Comparison of ENCODE assay signal across 8 cellular contexts in genomic region chr2:96527052-96527964, GRCh38. TPM values are rescaled to one million over a fixed set of nuclear protein-coding genes. Genes with fewer than 3 reads are reported as not detected.
DNase-seq lines count a peak whose midpoint lies in the region; ATAC-seq and TF ChIP-seq lines count a peak whose summit lies in the region.

No MANE protein-coding gene starts in this region.

- CTCF ChIA-PET in activated CD4-positive, alpha-beta T cell treated with anti-CD3 and anti-CD28 coated beads for 36 hours (lab: Charles Lee) = interaction anchor here (0.6 to 2.9 kb wide), 11 partner anchors 8 to 236 kb away, joined by 3 to 30 read pairs (median 5); partner anchors contain the start of genes ARID5A and NCAPH

- H3K27ac Mint-ChIP-seq in activated CD4-positive, alpha-beta T cell treated with anti-CD3 and anti-CD28 coated beads for 36 hours = peak overlapping the region; percentile 98
- peak overlapping the region; percentile 94 to 95 for H3K27ac Mint-ChIP-seq in natural killer cell treated with Interleukin-12 subunit alpha and Interleukin-12 subunit beta and Interleukin-15 and Interleukin-18, amount 100 ng/mL, for 72 hours

- peak overlapping the region; percentile 76 for H3K4me3 Mint-ChIP-seq in activated CD4-positive, alpha-beta T cell treated with anti-CD3 and anti-CD28 coated beads for 36 hours
- peak overlapping the region; percentile 83 for H3K4me3 Mint-ChIP-seq in natural killer cell treated with Interleukin-12 subunit alpha and Interleukin-12 subunit beta and Interleukin-15 and Interleukin-18, amount 100 ng/mL, for 72 hours

- WGBS in thyroid gland, 2 donors = 15 to 25% methylated on average over 21 to 33 of the region's 60 CpGs

- no peaks in the 10 kb centered on the region for H4K20me1 ChIP-seq in BLaER1

- peaks cover 86% of the 10 kb centered on the region for H3K4me1 Mint-ChIP-seq in activated CD4-positive, alpha-beta T cell treated with anti-CD3 and anti-CD28 coated beads for 36 hours
- H3K4me1 Mint-ChIP-seq in natural killer cell treated with Interleukin-12 subunit alpha and Interleukin-12 subunit beta and Interleukin-15 and Interleukin-18, amount 100 ng/mL, for 72 hours (ENCODE audit: low read depth in 2 of 2) = peaks cover 66 to 68% of the 10 kb centered on the region in 2 donors

- no peaks in the 10 kb centered on the region for H3K9me3 Mint-ChIP-seq in activated CD4-positive, alpha-beta T cell treated with anti-CD3 and anti-CD28 coated beads for 36 hours (ENCODE audit: low read depth)
- no peaks in the 10 kb centered on the region for H3K9me3 Mint-ChIP-seq in natural killer cell treated with Interleukin-12 subunit alpha and Interleukin-12 subunit beta and Interleukin-15 and Interleukin-18, amount 100 ng/mL, for 72 hours

- peaks cover 94% of the 10 kb centered on the region for H3K4me1 ChIP-seq in BLaER1
- H3K4me1 ChIP-seq in HAP-1 = peaks cover 10% of the 10 kb centered on the region
- peaks cover 6 to 42% of the 10 kb centered on the region in 2 donors for H3K4me1 ChIP-seq in thyroid gland

- H3K9me3 ChIP-seq in BLaER1 = no peaks in the 10 kb centered on the region
- H3K9me3 ChIP-seq in HAP-1 = no peaks in the 10 kb centered on the region
- H3K9me3 ChIP-seq in thyroid gland = no peaks in the 10 kb centered on the region

- H3K27ac ChIP-seq in BLaER1 (peak overlapping the region; percentile 97), thyroid gland (peak overlapping the region; percentile 41 to 80 (median 66))

- ATAC-seq in activated CD4-positive, alpha-beta T cell treated with anti-CD3 and anti-CD28 coated beads for 36 hours = no peak
- ATAC-seq in natural killer cell treated with Interleukin-12 subunit alpha and Interleukin-12 subunit beta and Interleukin-15 and Interleukin-18, amount 100 ng/mL, for 72 hours = peak; percentile 54 to 69

- POLR2A ChIA-PET in activated CD4-positive, alpha-beta T cell treated with anti-CD3 and anti-CD28 coated beads for 36 hours (lab: Charles Lee) = interaction anchor here (0.6 to 6.2 kb wide), 7 partner anchors 9 to 381 kb away, joined by 3 to 144 read pairs (median 6); partner anchors contain the start of gene ARID5A

- peak in 2 of 6 experiments; percentile 13 to 20 for TF ChIP-seq CTCF in thyroid gland (IDR thresholded peaks at IDR 0.05)

- H3K27me3 Mint-ChIP-seq in activated CD4-positive, alpha-beta T cell treated with anti-CD3 and anti-CD28 coated beads for 36 hours = peaks cover 2% of the 10 kb centered on the region
- no peaks in the 10 kb centered on the region for H3K27me3 Mint-ChIP-seq in natural killer cell treated with Interleukin-12 subunit alpha and Interleukin-12 subunit beta and Interleukin-15 and Interleukin-18, amount 100 ng/mL, for 72 hours

- DNase-seq in HAP-1 (ENCODE audit: low spot score in 2 of 2) (peak in 1 of 2 experiments; percentile 54), thyroid gland (peak in 1 of 2 donors; percentile 19), NCI-H1092 treated with DMSO at 0.1 percent for 48 hours (lab: John Stamatoyannopoulos, UW) (no peak), SW 1271 (lab: John Stamatoyannopoulos, UW) (no peak)
- DNase-seq in activated CD4-positive, alpha-beta T cell treated with anti-CD3 and anti-CD28 coated beads for 36 hours = peak; percentile 87
- peak; percentile 34 for DNase-seq in effector CD8-positive, alpha-beta T cell (lab: John Stamatoyannopoulos, UW)
- DNase-seq in natural killer cell treated with Interleukin-12 subunit alpha and Interleukin-12 subunit beta and Interleukin-15 and Interleukin-18, amount 100 ng/mL, for 72 hours (ENCODE audit: low spot score) = peak; percentile 89

- intact Hi-C loops in activated CD4-positive, alpha-beta T cell treated with anti-CD3 and anti-CD28 coated beads for 36 hours (cut with DNase I, micrococcal nuclease) = loop anchor here (1.0 to 5.0 kb wide), 2 partner anchors 41 to 185 kb away; no protein-coding TSS in a partner anchor
- intact Hi-C loops in thyroid gland (cut with DNase I) = loop anchor here (10.0 kb wide), 1 partner anchor 277 kb away; no protein-coding TSS in a partner anchor

- TF ChIP-seq POLR2A in thyroid gland (IDR thresholded peaks at IDR 0.05) = no peak

- H3K36me3 ChIP-seq in BLaER1 (no peaks in the 10 kb centered on the region), HAP-1 (replicated peaks) (no peaks in the 10 kb centered on the region), thyroid gland (no peaks in the 10 kb centered on the region)

- H3K27me3 ChIP-seq in BLaER1 = no peaks in the 10 kb centered on the region
- H3K27me3 ChIP-seq in HAP-1 (ENCODE audit: low read depth) = no peaks in the 10 kb centered on the region
- H3K27me3 ChIP-seq in thyroid gland = no peaks in the 10 kb centered on the region

- peak overlapping the region; percentile 90 for H3K9ac ChIP-seq in BLaER1

- in situ Hi-C loops in HAP-1 (cut with MboI; ENCODE audit: low sequenced_read_pairs) = no loop called here

- H3K36me3 Mint-ChIP-seq in activated CD4-positive, alpha-beta T cell treated with anti-CD3 and anti-CD28 coated beads for 36 hours (ENCODE audit: low read depth) = no peaks in the 10 kb centered on the region
- H3K36me3 Mint-ChIP-seq in natural killer cell treated with Interleukin-12 subunit alpha and Interleukin-12 subunit beta and Interleukin-15 and Interleukin-18, amount 100 ng/mL, for 72 hours = no peaks in the 10 kb centered on the region

- peak overlapping the region; percentile 99 for H3K4me2 ChIP-seq in BLaER1

- H3K4me3 ChIP-seq in BLaER1 (peak overlapping the region; percentile 63), HAP-1 (peak overlapping the region; percentile 11; the same call in 1 of the 2 replicates), thyroid gland (replicated peaks in 1 of 3) (peak overlapping the region in 2 of 3 donors; percentile 36 to 43)

RNA-seq across cellular contexts. Expression of gene ARID5A, which starts 9.2 kb away (rescaled TPM):
- 100 to 1,000 TPM; 179 to 191 TPM for total RNA-seq in activated CD4-positive, alpha-beta T cell treated with anti-CD3 and anti-CD28 coated beads for 36 hours
- total RNA-seq in natural killer cell treated with Interleukin-12 subunit alpha and Interleukin-12 subunit beta and Interleukin-15 and Interleukin-18, amount 100 ng/mL, for 72 hours = 100 to 1,000 TPM in 1 of 2 donors, 10 to 100 TPM in 1; 81.4 to 115 TPM
- total RNA-seq in thyroid gland = 10 to 100 TPM in 3 of 4 donors, 1 to 10 TPM in 1; 9.2 to 29.3 (median 20.0) TPM

RNA-seq across cellular contexts. Expression of gene NEURL3, which starts 22.2 kb away (rescaled TPM):
- under 1 TPM; 0.33 to 0.41 TPM for total RNA-seq in activated CD4-positive, alpha-beta T cell treated with anti-CD3 and anti-CD28 coated beads for 36 hours
- under 1 TPM in 1 of 2 donors, not detected in 1; 0.64 TPM for total RNA-seq in natural killer cell treated with Interleukin-12 subunit alpha and Interleukin-12 subunit beta and Interleukin-15 and Interleukin-18, amount 100 ng/mL, for 72 hours
- under 1 TPM in 1 of 4 donors, not detected in 3; 0.40 TPM for total RNA-seq in thyroid gland

Comparison
In these comparisons a context has a peak if more than half of its experiments do, and no peak if none do; other contexts are left out.
1. H3K4me3 ChIP-seq: peak in every context shown above with its lines; median percentile 63 in BLaER1; 40 in thyroid gland; 11 in HAP-1.
2. DNase-seq: peak in activated CD4-positive, alpha-beta T cell treated with anti-CD3 and anti-CD28 coated beads for 36 hours (single experiment), effector CD8-positive, alpha-beta T cell (single experiment) and natural killer cell treated with Interleukin-12 subunit alpha and Interleukin-12 subunit beta and Interleukin-15 and Interleukin-18, amount 100 ng/mL, for 72 hours (single experiment); none in NCI-H1092 treated with DMSO at 0.1 percent for 48 hours (single experiment) and SW 1271 (0 of 2).